ENCODE assay signal across 21 cellular contexts in the genomic region with DNA sequence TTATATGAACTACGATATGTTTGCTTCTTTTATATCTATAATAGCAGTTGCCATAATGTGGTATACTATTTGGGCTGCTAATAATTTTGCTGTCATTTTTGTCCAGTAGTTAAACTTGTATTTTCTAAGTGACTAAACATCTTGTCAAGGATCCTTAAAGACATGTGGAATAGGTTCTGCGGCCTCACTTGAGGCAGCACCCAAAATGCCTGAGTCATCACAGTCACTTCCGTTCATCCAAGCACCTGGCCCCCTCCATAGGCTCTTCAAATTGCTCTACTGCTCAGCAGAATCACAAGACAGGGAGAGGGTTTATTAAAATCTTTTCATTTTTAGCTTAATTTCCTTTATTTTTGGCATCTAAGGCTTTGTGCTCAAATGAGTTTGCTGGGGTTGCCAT.
"Had no signal": no experiment of that assay in that cellular context is flagged by ENCODE, and none has a peak within 500 bp of the region (broad histone marks: within the 10 kb centered on the region; RNA-seq: fewer than 3 reads in every experiment).

No MANE protein-coding gene starts in this region.

- H3K27me3 ChIP-seq: ovary had no signal

- H3K36me3 Mint-ChIP-seq: activated CD4-positive, alpha-beta memory T cell treated with anti-CD3 and anti-CD28 coated beads for 36 hours; activated CD8-positive, alpha-beta memory T cell treated with anti-CD3 and anti-CD28 coated beads, Interleukin-2, amount 10 ng/mL, durations not matched to agents 7 days and 5 days; natural killer cell had no signal

- H3K9me3 ChIP-seq: ovary, prostate gland had no signal

- H3K27ac ChIP-seq: ovary, prostate gland had no signal

- H3K36me3 ChIP-seq: ovary, prostate gland had no signal

- H3K4me1 ChIP-seq: prostate gland had no signal

- H3K27me3 Mint-ChIP-seq: activated CD4-positive, alpha-beta memory T cell treated with anti-CD3 and anti-CD28 coated beads for 36 hours; brain; dendritic cell treated with granulocyte-macrophage colony-stimulating factor and Interleukin-4, amounts not matched to agents 40 ng/mL and 50 ng/mL, for 4 days had no signal

- ATAC-seq: activated CD8-positive, alpha-beta memory T cell treated with anti-CD3 and anti-CD28 coated beads, Interleukin-2, amount 10 ng/mL, durations not matched to agents 7 days and 5 days; natural killer cell; stimulated activated naive CD8-positive, alpha-beta T cell treated with anti-CD3 and anti-CD28 coated beads, Interleukin-15, Interleukin-2, amounts not matched to agents 100 U/mL and 50 U/mL, for 24 hours had no signal

- DNase-seq: activated CD4-positive, alpha-beta memory T cell treated with anti-CD3 and anti-CD28 coated beads for 36 hours; activated CD4-positive, alpha-beta T cell treated with anti-CD3 and anti-CD28 coated beads for 48 hours; activated CD4-positive, CD25-positive, alpha-beta regulatory T cell; activated CD8-positive, alpha-beta memory T cell treated with anti-CD3 and anti-CD28 coated beads, Interleukin-2, amount 10 ng/mL, durations not matched to agents 7 days and 5 days; activated gamma-delta T cell; activated naive CD4-positive, alpha-beta T cell treated with anti-CD3 and anti-CD28 coated beads, Interleukin-2, amount 50 U/mL, for 16 hours; activated T-cell treated with anti-CD3 and anti-CD28 coated beads for 4 hours; effector CD4-positive, alpha-beta T cell; erythroblast; foreskin fibroblast; kidney; midbrain; natural killer cell; ovary; stimulated activated CD4-positive, alpha-beta T cell treated with anti-CD3 and anti-CD28 coated beads, Interleukin-12 subunit alpha, Interleukin-12 subunit beta, amount 100 ng/mL, for 4 hours; stimulated activated CD4-positive, alpha-beta T cell treated with anti-CD3 and anti-CD28 coated beads, Interleukin-4, amount 100 ng/mL, for 4 hours; stimulated activated naive CD8-positive, alpha-beta T cell treated with anti-CD3 and anti-CD28 coated beads, Interleukin-15, Interleukin-2, amounts not matched to agents 100 U/mL and 50 U/mL, for 24 hours; T-helper 9 cell had no signal

- H3K9me3 Mint-ChIP-seq: activated CD4-positive, alpha-beta memory T cell treated with anti-CD3 and anti-CD28 coated beads for 36 hours; brain; dendritic cell treated with granulocyte-macrophage colony-stimulating factor and Interleukin-4, amounts not matched to agents 40 ng/mL and 50 ng/mL, for 4 days; natural killer cell had no signal

- H3K27ac Mint-ChIP-seq: activated CD4-positive, alpha-beta memory T cell treated with anti-CD3 and anti-CD28 coated beads for 36 hours; activated CD8-positive, alpha-beta memory T cell treated with anti-CD3 and anti-CD28 coated beads, Interleukin-2, amount 10 ng/mL, durations not matched to agents 7 days and 5 days; brain; dendritic cell treated with granulocyte-macrophage colony-stimulating factor and Interleukin-4, amounts not matched to agents 40 ng/mL and 50 ng/mL, for 4 days had no signal

- H3K4me3 ChIP-seq: ovary, prostate gland had no signal

- H3K4me3 Mint-ChIP-seq: activated CD4-positive, alpha-beta memory T cell treated with anti-CD3 and anti-CD28 coated beads for 36 hours; activated CD8-positive, alpha-beta memory T cell treated with anti-CD3 and anti-CD28 coated beads, Interleukin-2, amount 10 ng/mL, durations not matched to agents 7 days and 5 days; brain; dendritic cell treated with granulocyte-macrophage colony-stimulating factor and Interleukin-4, amounts not matched to agents 40 ng/mL and 50 ng/mL, for 4 days; natural killer cell had no signal
